1 cellular context compared by ENCODE assay signal in genomic region chr2:831225-831536, GRCh38.
TF ChIP-seq lines count a peak whose summit lies in the region.

No MANE protein-coding gene starts in this region.

TF ChIP-seq in H1, 55 proteins besides CTCF, POLR2A, EP300 and RAD21 (continued from another document):
- no peak for TF ChIP-seq E2F6 (IDR thresholded peaks at IDR 0.05)
- TF ChIP-seq SP2 (IDR thresholded peaks at IDR 0.05; ENCODE audit: low read length), result no peak
- no peak for TF ChIP-seq BACH1 (IDR thresholded peaks at IDR 0.05; ENCODE audit: low read length)
- TF ChIP-seq SIX5 (IDR thresholded peaks at IDR 0.05; ENCODE audit: low read depth, low read length), result no peak
- no peak for TF ChIP-seq TBP (IDR thresholded peaks at IDR 0.05; ENCODE audit: low read depth, low read length)
- TF ChIP-seq POU5F1 (IDR thresholded peaks at IDR 0.05; ENCODE audit: low read depth, low read length), result no peak
- no peak for TF ChIP-seq NRF1 (IDR thresholded peaks at IDR 0.05; ENCODE audit: low read depth, low read length)
- no peak for TF ChIP-seq HDAC6 (IDR thresholded peaks at IDR 0.05; ENCODE audit: low read depth, low read length)
